Comparison of ENCODE assay signal across 8 cellular contexts in genomic region chr11:12235549-12235944, GRCh38.
DNase-seq lines count a peak whose midpoint lies in the region; ATAC-seq and TF ChIP-seq lines count a peak whose summit lies in the region.

No MANE protein-coding gene starts in this region.

- H3K9me3 ChIP-seq in Peyer's patch (no peaks in the 10 kb centered on the region), esophagus squamous epithelium (no peaks in the 10 kb centered on the region), OCI-LY7 (ENCODE audit: low read length) (no peaks in the 10 kb centered on the region)

- 80 to 89% methylated on average over 2 to 3 of the region's 3 CpGs for WGBS in esophagus squamous epithelium, 2 donors

- H3K79me2 ChIP-seq in OCI-LY7 (ENCODE audit: insufficient read depth, low read depth, low read length), result no peaks in the 10 kb centered on the region

- peak overlapping the region in 3 of 4 donors; percentile 10 to 71 (median 59) for H3K27ac ChIP-seq in Peyer's patch
- H3K27ac ChIP-seq in esophagus squamous epithelium, result peak overlapping the region in 3 of 4 donors; percentile 58 to 83 (median 68)
- no peak overlapping the region for H3K27ac ChIP-seq in OCI-LY7 (ENCODE audit: low read depth, low read length, poor library complexity, severe bottlenecking)

- peaks cover 43% of the 10 kb centered on the region for H3K36me3 Mint-ChIP-seq in activated CD4-positive, alpha-beta T cell treated with anti-CD3 and anti-CD28 coated beads, Interleukin-2, amount 10 ng/mL, durations not matched to agents 7 days and 5 days (ENCODE audit: low read depth)

- no peak for ATAC-seq in sciatic nerve

- POLR2A ChIA-PET in activated CD4-positive, alpha-beta T cell treated with anti-CD3 and anti-CD28 coated beads, Interleukin-2, amount 10 ng/mL, durations not matched to agents 7 days and 5 days (lab: Charles Lee), result interaction anchor here (0.9 to 1.4 kb wide), 2 partner anchors 11 to 37 kb away, joined by 3 to 6 read pairs; no protein-coding TSS in a partner anchor
- POLR2A ChIA-PET in OCI-LY7 (lab: Charles Lee), result no interaction called here

- H3K4me1 Mint-ChIP-seq in activated CD4-positive, alpha-beta T cell treated with anti-CD3 and anti-CD28 coated beads, Interleukin-2, amount 10 ng/mL, durations not matched to agents 7 days and 5 days, result peaks cover 33% of the 10 kb centered on the region

- no peak for DNase-seq in activated CD4-positive, alpha-beta T cell treated with anti-CD3 and anti-CD28 coated beads, Interleukin-2, amount 10 ng/mL, durations not matched to agents 7 days and 5 days
- no peak for DNase-seq in activated CD4-positive, alpha-beta T cell treated with anti-CD3 and anti-CD28 coated beads, Interleukin-2, amount 50 U/mL, for 4 hours
- DNase-seq in Peyer's patch (no peak), esophagus squamous epithelium (lab: John Stamatoyannopoulos, UW) (no peak), superior temporal gyrus (ENCODE audit: extremely low spot score) (peak; percentile 15), sciatic nerve (ENCODE audit: low spot score) (no peak), OCI-LY7 (ENCODE audit: low spot score) (no peak)
- no peak for DNase-seq in stimulated activated naive CD4-positive, alpha-beta T cell treated with Interleukin-2 at 50 U/mL for 16 hours (lab: John Stamatoyannopoulos, UW)

- H3K4me1 ChIP-seq in Peyer's patch (peaks cover 0 to 11% (median 2%) of the 10 kb centered on the region in 4 donors), esophagus squamous epithelium (peaks cover 0 to 17% (median 0%) of the 10 kb centered on the region in 3 donors), OCI-LY7 (ENCODE audit: insufficient read depth, low read length, poor library complexity, severe bottlenecking) (no peaks in the 10 kb centered on the region)

- H3K27me3 Mint-ChIP-seq in activated CD4-positive, alpha-beta T cell treated with anti-CD3 and anti-CD28 coated beads, Interleukin-2, amount 10 ng/mL, durations not matched to agents 7 days and 5 days, result no peaks in the 10 kb centered on the region

- CTCF ChIA-PET in activated CD4-positive, alpha-beta T cell treated with anti-CD3 and anti-CD28 coated beads, Interleukin-2, amount 10 ng/mL, durations not matched to agents 7 days and 5 days (lab: Charles Lee), result interaction anchor here (0.6 to 6.2 kb wide), 37 partner anchors 8 to 191 kb away, joined by 3 to 49 read pairs (median 4); no protein-coding TSS in a partner anchor
- CTCF ChIA-PET in OCI-LY7 (lab: Charles Lee; ENCODE audit: unreplicated experiment), result no interaction called here

- H3K4me3 Mint-ChIP-seq in activated CD4-positive, alpha-beta T cell treated with anti-CD3 and anti-CD28 coated beads, Interleukin-2, amount 10 ng/mL, durations not matched to agents 7 days and 5 days, result peak overlapping the region; percentile 56

- H3K27ac Mint-ChIP-seq in activated CD4-positive, alpha-beta T cell treated with anti-CD3 and anti-CD28 coated beads, Interleukin-2, amount 10 ng/mL, durations not matched to agents 7 days and 5 days, result peak overlapping the region; percentile 95

- H3K9me3 Mint-ChIP-seq in activated CD4-positive, alpha-beta T cell treated with anti-CD3 and anti-CD28 coated beads, Interleukin-2, amount 10 ng/mL, durations not matched to agents 7 days and 5 days, result no peaks in the 10 kb centered on the region

- TF ChIP-seq POLR2A in Peyer's patch (IDR thresholded peaks at IDR 0.05) (no peak), esophagus squamous epithelium (IDR thresholded peaks at IDR 0.05) (no peak)

- H3K4me2 ChIP-seq in OCI-LY7 (ENCODE audit: low read length), result no peak overlapping the region

- H4K20me1 ChIP-seq in OCI-LY7 (ENCODE audit: insufficient read depth, low read length), result no peaks in the 10 kb centered on the region

- peaks cover 0 to 54% (median 0%) of the 10 kb centered on the region in 3 donors for H3K36me3 ChIP-seq in Peyer's patch
- peaks cover 0 to 29% (median 0%) of the 10 kb centered on the region in 3 donors for H3K36me3 ChIP-seq in esophagus squamous epithelium
- no peaks in the 10 kb centered on the region for H3K36me3 ChIP-seq in OCI-LY7 (ENCODE audit: insufficient read depth, low read length)

- H3K4me3 ChIP-seq in Peyer's patch (no peak overlapping the region), esophagus squamous epithelium (no peak overlapping the region), OCI-LY7 (ENCODE audit: low read depth, low read length, poor library complexity, severe bottlenecking) (no peak overlapping the region)

- intact Hi-C loops in esophagus squamous epithelium (cut with DNase I) (loop anchor here (5.0 kb wide), 1 partner anchor 188 kb away; no protein-coding TSS in a partner anchor), sciatic nerve (cut with DNase I) (loop anchor here (5.0 to 10.0 kb wide), 2 partner anchors 141 to 188 kb away; no protein-coding TSS in a partner anchor), OCI-LY7 (cut with micrococcal nuclease; ENCODE audit: unreplicated experiment) (loop anchor here (5.0 to 10.0 kb wide), 2 partner anchors 111 to 438 kb away; no protein-coding TSS in a partner anchor)

- TF ChIP-seq CTCF in Peyer's patch (IDR thresholded peaks at IDR 0.05) (no peak), esophagus squamous epithelium (IDR thresholded peaks at IDR 0.05) (no peak), OCI-LY7 (conservative IDR thresholded peaks at IDR 0.05; ENCODE audit: low read length) (no peak)

- H3K27me3 ChIP-seq in Peyer's patch, result no peaks in the 10 kb centered on the region
- no peaks in the 10 kb centered on the region for H3K27me3 ChIP-seq in esophagus squamous epithelium

- BruUV-seq in OCI-LY7 (replicated peaks; lab: Mats Ljungman, UMichigan), result no TSS peak

- no peaks in the 10 kb centered on the region for H3K9me2 ChIP-seq in OCI-LY7 (ENCODE audit: insufficient read depth, low read length)

- H2AFZ ChIP-seq in OCI-LY7 (ENCODE audit: low read length), result no peak overlapping the region
